Comparison of ENCODE assay signal across 8 cellular contexts in the genomic region with DNA sequence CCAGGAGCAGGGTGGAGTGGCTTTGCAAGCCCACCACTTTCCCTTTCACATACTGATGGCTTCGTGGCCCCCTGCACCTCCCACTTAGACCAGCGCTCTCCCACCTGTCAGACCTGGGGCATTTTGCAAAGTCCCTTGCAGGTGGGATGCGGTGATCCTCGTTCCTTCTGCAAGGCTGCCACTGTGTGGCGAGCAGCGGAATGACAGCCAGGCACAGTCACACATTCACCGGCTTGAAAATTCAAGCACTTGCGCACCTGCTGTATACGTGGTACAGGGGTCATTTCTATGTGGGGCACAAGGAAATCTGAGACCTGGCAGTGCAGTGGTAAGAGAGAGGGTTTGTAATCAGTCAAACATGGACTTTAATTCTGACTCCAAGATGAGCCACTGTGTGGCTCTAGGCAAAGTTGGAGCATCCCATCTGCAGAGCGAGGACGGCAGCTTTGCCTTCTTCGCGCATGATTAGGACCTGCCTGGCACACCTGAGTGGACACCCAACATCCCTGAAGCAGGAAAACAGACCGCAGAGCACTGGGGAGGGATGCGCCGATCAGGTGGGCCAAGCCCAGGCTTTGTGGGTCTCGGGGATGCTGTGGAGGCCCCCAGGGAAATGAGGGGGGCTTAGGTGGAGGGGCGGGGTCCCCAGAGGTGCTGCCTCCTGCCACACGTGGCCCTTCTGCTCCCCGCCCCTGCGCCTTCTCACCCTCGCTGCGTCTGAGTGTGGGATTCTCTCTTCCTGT. TPM values are rescaled to one million over a fixed set of nuclear protein-coding genes. Genes with fewer than 3 reads are reported as not detected.
DNase-seq lines count a peak whose midpoint lies in the region; ATAC-seq and TF ChIP-seq lines count a peak whose summit lies in the region.

No MANE protein-coding gene starts in this region.

- peaks cover 25% of the 10 kb centered on the region for H3K27me3 Mint-ChIP-seq in WTC11 (ENCODE audit: low read depth)

- TF ChIP-seq CTCF in WTC11 (IDR thresholded peaks at IDR 0.05) = peak; percentile 92
- TF ChIP-seq CTCF in choroid plexus epithelial cell (conservative IDR thresholded peaks at IDR 0.05; ENCODE audit: low read depth, low read length) = peak; percentile 94

- POLR2A ChIA-PET in WTC11 (lab: Charles Lee) = no interaction called here

- DNase-seq in SHP77 (lab: John Stamatoyannopoulos, UW) (peak; percentile 23 to 30), SHP77 treated with DMSO at 0.1 percent for 48 hours (lab: John Stamatoyannopoulos, UW) (no peak), NCI-H128 (lab: John Stamatoyannopoulos, UW; ENCODE audit: unreplicated experiment) (peak; percentile 18), WTC11 (ENCODE audit: low spot score) (peak; percentile 84), choroid plexus epithelial cell (ENCODE audit: low read depth) (peak; percentile 66), lung microvascular endothelial cell (ENCODE audit: low read depth in 2 of 2) (peak; percentile 57 to 73)
- DNase-seq in stimulated activated CD8-positive, alpha-beta memory T cell treated with anti-CD3 and anti-CD28 coated beads, Interleukin-4, amount 100 ng/mL, for 24 hours (ENCODE audit: low read depth) = peak; percentile 25

- CTCF ChIA-PET in WTC11 (lab: Charles Lee) = interaction anchor here (0.5 to 2.4 kb wide), 14 partner anchors 10 to 73 kb away, joined by 3 to 18 read pairs (median 6); no protein-coding TSS in a partner anchor

- H3K9me3 Mint-ChIP-seq in WTC11 = no peaks in the 10 kb centered on the region

- no peak overlapping the region for H3K4me3 ChIP-seq in choroid plexus epithelial cell (ENCODE audit: low read depth, low read length)

- H3K4me3 Mint-ChIP-seq in WTC11 = no peak overlapping the region

- peaks cover 28% of the 10 kb centered on the region for H3K4me1 Mint-ChIP-seq in WTC11

- H3K27ac Mint-ChIP-seq in WTC11 = no peak overlapping the region

- ATAC-seq in WTC11 (peak; percentile 89), GM19467 (IDR thresholded peaks at IDR 0.05; ENCODE audit: unreplicated experiment) (no peak)

- H3K36me3 Mint-ChIP-seq in WTC11 = no peaks in the 10 kb centered on the region

TF ChIP-seq in WTC11, 78 proteins besides CTCF, POLR2A, EP300 and RAD21:
- TF ChIP-seq KAT7 (CRISPR knock-in tag; IDR thresholded peaks at IDR 0.05; ENCODE audit: borderline replicate concordance) (no peak), NFATC4 (CRISPR knock-in tag; IDR thresholded peaks at IDR 0.05) (no peak), CREB1 (CRISPR knock-in tag; IDR thresholded peaks at IDR 0.05) (no peak), EMX1 (CRISPR knock-in tag; IDR thresholded peaks at IDR 0.05) (no peak), ZNF416 (CRISPR knock-in tag; IDR thresholded peaks at IDR 0.05) (no peak), JUN (CRISPR knock-in tag; IDR thresholded peaks at IDR 0.05) (no peak), AR (CRISPR knock-in tag; IDR thresholded peaks at IDR 0.05) (no peak), CDX4 (CRISPR knock-in tag; IDR thresholded peaks at IDR 0.05; ENCODE audit: borderline replicate concordance) (no peak), ZNF232 (CRISPR knock-in tag; IDR thresholded peaks at IDR 0.05) (0 out of 2 replicates have a peak, but pooled peaks have one; percentile 33), IRF2 (CRISPR knock-in tag; IDR thresholded peaks at IDR 0.05; ENCODE audit: borderline replicate concordance, low read depth) (0 out of 2 replicates have a peak, but pooled peaks have one; percentile 37), FOXP1 (CRISPR knock-in tag; IDR thresholded peaks at IDR 0.05; ENCODE audit: borderline replicate concordance) (peak; percentile 46; the same call in 1 of the 2 replicates), MLX (CRISPR knock-in tag; IDR thresholded peaks at IDR 0.05) (no peak), SP1 (CRISPR knock-in tag; conservative IDR thresholded peaks at IDR 0.05) (0 out of 2 replicates have a peak, but pooled peaks have one; percentile 23), SMAD3 (CRISPR knock-in tag; IDR thresholded peaks at IDR 0.05; ENCODE audit: borderline replicate concordance) (0 out of 2 replicates have a peak, but pooled peaks have one; percentile 13), FOXP4 (CRISPR knock-in tag; IDR thresholded peaks at IDR 0.05) (no peak)
- TF ChIP-seq, protein P1, sequence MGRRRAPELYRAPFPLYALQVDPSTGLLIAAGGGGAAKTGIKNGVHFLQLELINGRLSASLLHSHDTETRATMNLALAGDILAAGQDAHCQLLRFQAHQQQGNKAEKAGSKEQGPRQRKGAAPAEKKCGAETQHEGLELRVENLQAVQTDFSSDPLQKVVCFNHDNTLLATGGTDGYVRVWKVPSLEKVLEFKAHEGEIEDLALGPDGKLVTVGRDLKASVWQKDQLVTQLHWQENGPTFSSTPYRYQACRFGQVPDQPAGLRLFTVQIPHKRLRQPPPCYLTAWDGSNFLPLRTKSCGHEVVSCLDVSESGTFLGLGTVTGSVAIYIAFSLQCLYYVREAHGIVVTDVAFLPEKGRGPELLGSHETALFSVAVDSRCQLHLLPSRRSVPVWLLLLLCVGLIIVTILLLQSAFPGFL (CRISPR knock-in tag; IDR thresholded peaks at IDR 0.05; ENCODE audit: borderline replicate concordance) = no peak

RNA-seq across cellular contexts. Expression of gene TMEM51, which starts 53.0 kb away (rescaled TPM):
- 9.2 to 10.4 TPM (median 9.4 TPM) in 3 replicates for total RNA-seq in WTC11 (2021)
- 5.9 and 9.3 TPM in 2 replicates for total RNA-seq in lung microvascular endothelial cell
